15 cellular contexts compared by ENCODE assay signal in the genomic region with DNA sequence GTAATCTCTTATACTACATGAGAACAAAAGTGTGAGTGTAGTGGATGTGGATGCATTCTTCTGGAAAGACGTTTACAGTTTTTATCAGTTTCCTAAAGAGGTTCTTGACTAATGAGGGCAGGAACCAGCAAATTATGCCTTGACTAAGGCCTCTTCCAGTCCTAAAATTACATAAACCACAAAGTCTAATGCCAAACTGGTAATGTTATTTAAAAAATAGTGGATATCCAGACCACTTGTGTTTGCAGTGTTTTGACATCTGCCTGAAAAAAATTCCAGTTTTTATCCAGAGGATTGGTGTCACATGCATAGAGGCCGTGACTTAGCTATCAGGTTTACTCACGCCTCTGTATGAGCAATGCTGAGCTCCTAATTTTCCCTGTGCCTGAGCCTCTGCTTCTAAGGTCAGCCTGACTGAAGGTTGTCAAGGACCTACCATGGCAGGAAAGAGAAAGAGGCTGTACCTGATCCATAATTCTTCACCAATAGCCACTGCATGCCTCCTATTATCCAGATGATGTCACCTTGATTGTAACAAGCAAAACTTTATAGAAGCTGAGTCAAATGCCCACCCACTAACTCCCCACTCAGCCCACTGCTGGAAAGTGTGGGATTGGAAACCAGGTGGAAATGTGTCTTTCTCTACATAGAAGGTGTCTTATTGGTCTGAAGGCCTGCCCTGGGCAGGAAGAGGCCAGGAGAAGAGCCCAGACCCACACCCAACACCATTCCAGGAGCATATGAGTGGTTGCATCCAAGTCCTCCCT.
DNase-seq lines count a peak whose midpoint lies in the region; ATAC-seq and TF ChIP-seq lines count a peak whose summit lies in the region.
"Had no signal": no experiment of that assay in that cellular context is flagged by ENCODE, and none has a peak within 500 bp of the region (broad histone marks: within the 10 kb centered on the region; RNA-seq: fewer than 3 reads in every experiment).

No MANE protein-coding gene starts in this region.

- no peak overlapping the region for H3K27ac Mint-ChIP-seq in osteocyte (ENCODE audit: unreplicated experiment)
- H3K27ac Mint-ChIP-seq: CD4-positive, alpha-beta T cell had no signal

- H3K36me3 ChIP-seq in KMS-11 (ENCODE audit: insufficient read depth), result no peaks in the 10 kb centered on the region

- H3K9ac ChIP-seq in KMS-11, result no peak overlapping the region

- 0 out of 2 replicates have a peak overlapping the region, but pooled peaks have one; percentile 32 for H2AFZ ChIP-seq in KMS-11 (ENCODE audit: low read depth)

- no peaks in the 10 kb centered on the region for H4K20me1 ChIP-seq in KMS-11 (ENCODE audit: insufficient read depth)

- no peaks in the 10 kb centered on the region for H3K27me3 Mint-ChIP-seq in osteocyte (ENCODE audit: unreplicated experiment)

- H3K4me3 Mint-ChIP-seq in osteocyte (ENCODE audit: unreplicated experiment), result no peak overlapping the region
- H3K4me3 Mint-ChIP-seq: CD4-positive, alpha-beta T cell had no signal

- H3K4me1 ChIP-seq in KMS-11 (ENCODE audit: low read depth, poor library complexity, severe bottlenecking), result peaks cover 22% of the 10 kb centered on the region

- TF ChIP-seq CTCF in KMS-11 (conservative IDR thresholded peaks at IDR 0.05; ENCODE audit: low read depth, low read length) (no peak), osteocyte (IDR thresholded peaks at IDR 0.05) (no peak)

- no peaks in the 10 kb centered on the region for H3K79me2 ChIP-seq in KMS-11 (ENCODE audit: insufficient read depth, low read depth)

- 0 out of 2 replicates have a peak overlapping the region, but pooled peaks have one; percentile 3 for H3K27ac ChIP-seq in KMS-11
- H3K27ac ChIP-seq: 22Rv1 had no signal

- peak; percentile 44 to 56 for DNase-seq in NOMO-1 (lab: John Stamatoyannopoulos, UW; ENCODE audit: unreplicated experiment in 2 of 2)
- no peak for DNase-seq in NOMO-1 treated with dmso at 0.1 percent for 144 hours (lab: John Stamatoyannopoulos, UW; ENCODE audit: unreplicated experiment)
- peak; percentile 15 for DNase-seq in dedifferentiated amniotic fluid mesenchymal stem cell (ENCODE audit: extremely low spot score)
- peak; percentile 34 for DNase-seq in osteocyte (ENCODE audit: extremely low spot score, unreplicated experiment)
- no peak for DNase-seq in globus pallidus (ENCODE audit: low spot score)
- DNase-seq in hippocampal formation (lab: John Stamatoyannopoulos, UW), result no peak
- DNase-seq: Calu3; CD4-positive, alpha-beta T cell; DMS79; NCI-H1048; NCI-H446; SHP77 treated with DMSO at 0.1 percent for 48 hours had no signal

- H3K27me3 ChIP-seq in KMS-11 (ENCODE audit: insufficient read depth, low read depth), result no peaks in the 10 kb centered on the region

- H3K4me1 Mint-ChIP-seq in osteocyte (ENCODE audit: unreplicated experiment), result no peaks in the 10 kb centered on the region

- H3K4me3 ChIP-seq in KMS-11 (IDR thresholded peaks at IDR 0.05; ENCODE audit: insufficient read depth, low read depth, low read length), result no peak overlapping the region

- H3K4me2 ChIP-seq in KMS-11, result peak overlapping the region; percentile 47; the same call in 1 of the 2 replicates

- ATAC-seq in GM18909 (IDR thresholded peaks at IDR 0.05; ENCODE audit: poor library complexity, unreplicated experiment), result no peak

- no peaks in the 10 kb centered on the region for H3K9me3 Mint-ChIP-seq in osteocyte (ENCODE audit: unreplicated experiment)
- H3K9me3 Mint-ChIP-seq: CD4-positive, alpha-beta T cell had no signal

- H3K36me3 Mint-ChIP-seq in osteocyte (ENCODE audit: unreplicated experiment), result no peaks in the 10 kb centered on the region

Comparison
In these comparisons a context has a peak if more than half of its experiments do, and no peak if none do; other contexts are left out.
1. DNase-seq: peak in NOMO-1 (2 of 2), dedifferentiated amniotic fluid mesenchymal stem cell (single experiment) and osteocyte (single experiment); none in NOMO-1 treated with dmso at 0.1 percent for 144 hours (single experiment), globus pallidus (single experiment) and hippocampal formation (0 of 2).